Comparison of ENCODE assay signal across 1 cellular context in the genomic region with DNA sequence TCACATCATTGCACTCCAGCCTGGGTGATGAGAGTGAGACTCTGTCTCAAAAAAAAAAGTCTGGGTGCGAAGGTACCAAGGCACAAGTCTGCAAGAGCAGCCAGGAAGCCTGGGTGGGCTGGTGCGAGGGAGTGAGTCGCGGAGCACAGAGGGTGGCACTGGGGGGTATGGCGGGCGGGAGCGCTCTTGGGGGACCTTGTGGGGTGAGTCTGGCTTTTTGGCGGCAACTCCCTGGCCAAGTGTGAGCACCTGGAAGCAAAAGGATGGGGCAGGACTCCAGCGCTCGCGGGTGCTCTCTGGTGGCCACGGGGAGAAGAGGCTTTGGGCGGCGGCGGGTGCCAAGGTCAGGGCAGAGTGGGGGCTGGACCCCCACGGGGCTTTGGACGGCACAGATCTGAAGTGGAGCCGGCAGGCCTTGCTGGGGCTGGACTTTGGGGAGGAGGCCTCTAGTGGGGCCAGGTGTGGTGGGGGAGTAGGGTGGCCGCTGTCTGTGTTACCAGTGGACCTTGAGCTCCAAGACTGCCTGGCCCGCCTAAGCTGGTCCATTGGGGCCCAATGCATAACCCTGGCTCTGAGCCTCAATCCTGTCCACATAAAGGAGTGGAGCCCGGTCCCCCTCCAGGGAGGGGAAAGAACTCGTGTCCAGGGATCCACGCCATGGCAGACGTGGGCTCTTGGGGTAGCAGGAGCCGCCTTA.
TF ChIP-seq lines count a peak whose summit lies in the region.

No MANE protein-coding gene starts in this region.

TF ChIP-seq in K562, 482 proteins besides CTCF, POLR2A, EP300 and RAD21 (continued from another document):
- TF ChIP-seq ZBTB26 (CRISPR knock-in tag; IDR thresholded peaks at IDR 0.05) (0 out of 2 replicates have a peak, but pooled peaks have one; percentile 43), MAZ (CRISPR knock-in tag; conservative IDR thresholded peaks at IDR 0.05 in 1 of 2, IDR thresholded peaks at IDR 0.05 in 1 of 2) (peak; percentile 51 to 69; a peak in 3 of 4 replicates), HBP1 (CRISPR knock-in tag; IDR thresholded peaks at IDR 0.05) (peak; percentile 78; the same call in 1 of the 2 replicates), CCNT2 (IDR thresholded peaks at IDR 0.05; ENCODE audit: borderline replicate concordance, extremely low read depth, insufficient read length, low read depth, low read length) (peak; percentile 25), RBM22 (IDR thresholded peaks at IDR 0.05; ENCODE audit: low read depth, low read length, poor library complexity, severe bottlenecking) (peak; percentile 76), RNF2 (IDR thresholded peaks at IDR 0.05) (no peak), AFF1 (IDR thresholded peaks at IDR 0.05; ENCODE audit: low read depth in 1 of 2, partially characterized antibody in 2 of 2) (no peak), ZNF449 (CRISPR knock-in tag; IDR thresholded peaks at IDR 0.05) (no peak), ZNF717 (CRISPR knock-in tag; IDR thresholded peaks at IDR 0.05) (0 out of 2 replicates have a peak, but pooled peaks have one; percentile 22)
- TF ChIP-seq, protein P1, sequence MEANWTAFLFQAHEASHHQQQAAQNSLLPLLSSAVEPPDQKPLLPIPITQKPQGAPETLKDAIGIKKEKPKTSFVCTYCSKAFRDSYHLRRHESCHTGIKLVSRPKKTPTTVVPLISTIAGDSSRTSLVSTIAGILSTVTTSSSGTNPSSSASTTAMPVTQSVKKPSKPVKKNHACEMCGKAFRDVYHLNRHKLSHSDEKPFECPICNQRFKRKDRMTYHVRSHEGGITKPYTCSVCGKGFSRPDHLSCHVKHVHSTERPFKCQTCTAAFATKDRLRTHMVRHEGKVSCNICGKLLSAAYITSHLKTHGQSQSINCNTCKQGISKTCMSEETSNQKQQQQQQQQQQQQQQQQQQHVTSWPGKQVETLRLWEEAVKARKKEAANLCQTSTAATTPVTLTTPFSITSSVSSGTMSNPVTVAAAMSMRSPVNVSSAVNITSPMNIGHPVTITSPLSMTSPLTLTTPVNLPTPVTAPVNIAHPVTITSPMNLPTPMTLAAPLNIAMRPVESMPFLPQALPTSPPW (CRISPR knock-in tag; IDR thresholded peaks at IDR 0.05), result peak; percentile 55
